ENCODE assay signal across 30 cellular contexts in genomic region chr7:46205478-46205877, GRCh38.
DNase-seq lines count a peak whose midpoint lies in the region; ATAC-seq, FAIRE-seq and TF ChIP-seq lines count a peak whose summit lies in the region.
"Had no signal": no experiment of that assay in that cellular context is flagged by ENCODE, and none has a peak within 500 bp of the region (broad histone marks: within the 10 kb centered on the region; RNA-seq: fewer than 3 reads in every experiment).

No MANE protein-coding gene starts in this region.

- 40 to 61% (median 46%) methylated on average over 4 to 5 of the region's 5 CpGs for WGBS in stomach, 5 donors
- whole genome bisulfite sequencing in mesenchymal stem cell, result 80% methylated on average over 4 of the region's 5 CpGs

- TF ChIP-seq CTCF in lower lobe of right lung (IDR thresholded peaks at IDR 0.05) (no peak), stomach (IDR thresholded peaks at IDR 0.05) (no peak)

- DNase-seq in HT-29 (ENCODE audit: low spot score) (peak; percentile 92), SW480 (ENCODE audit: low spot score) (peak; percentile 99), lower lobe of right lung (no peak), stomach (peak; percentile 55), urothelium cell line (ENCODE audit: low spot score) (no peak), DMS153 (lab: John Stamatoyannopoulos, UW) (no peak), mesenchymal stem cell (no peak)
- DNase-seq: activated CD4-positive, alpha-beta memory T cell treated with anti-CD3 and anti-CD28 coated beads, Interleukin-2, amount 10 ng/mL, durations not matched to agents 7 days and 5 days; activated CD4-positive, alpha-beta T cell treated with anti-CD3 and anti-CD28 coated beads for 1 hour; activated CD8-positive, alpha-beta memory T cell treated with anti-CD3 and anti-CD28 coated beads, Interleukin-2, amount 50 U/mL, for 4 hours; activated naive CD4-positive, alpha-beta T cell treated with anti-CD3 and anti-CD28 coated beads for 36 hours; cerebellar nuclear complex; DMS53; esophagus squamous epithelium; gastrocnemius medialis; NCI-H1417 treated with DMSO at 0.1 percent for 48 hours; NCI-H2081 treated with DMSO at 0.1 percent for 48 hours; NCI-H2227 treated with DMSO at 0.1 percent for 48 hours; NCI-H526 treated with DMSO at 0.1 percent for 48 hours; NK-92 treated with Interleukin-12 subunit alpha and Interleukin-12 subunit beta, amount 100 ng/mL, for 24 hours; SHP77; stimulated activated naive CD4-positive, alpha-beta T cell treated with Interleukin-2 at 50 U/mL for 16 hours had no signal

- H3K27me3 ChIP-seq in lower lobe of right lung (ENCODE audit: low read depth) (no peaks in the 10 kb centered on the region), stomach (no peaks in the 10 kb centered on the region), mesenchymal stem cell (ENCODE audit: control insufficient read depth in 1 of 2, insufficient read depth in 1 of 2, low read length in 2 of 2) (no peaks in the 10 kb centered on the region)
- H3K27me3 ChIP-seq: BLaER1 treated with 17β-estradiol and CSF1 and Interleukin-3, amounts not matched to agents 10 nM and 100 nM; esophagus squamous epithelium; gastrocnemius medialis; neural progenitor cell; right atrium auricular region had no signal

- H3K4me3 ChIP-seq in lower lobe of right lung (no peak overlapping the region), stomach (no peak overlapping the region), mesenchymal stem cell (ENCODE audit: insufficient read depth in 1 of 2, low read depth in 1 of 2, low read length in 2 of 2) (no peak overlapping the region)
- H3K4me3 ChIP-seq: BLaER1 treated with 17β-estradiol and CSF1 and Interleukin-3, amounts not matched to agents 10 nM and 100 nM; esophagus squamous epithelium; gastrocnemius medialis; K562; neural progenitor cell; right atrium auricular region; smooth muscle cell had no signal

- no peaks in the 10 kb centered on the region for H3K79me1 ChIP-seq in mesenchymal stem cell (replicated peaks; ENCODE audit: low read length, poor library complexity, severe bottlenecking)

- no peak overlapping the region for H3K14ac ChIP-seq in mesenchymal stem cell (ENCODE audit: low read length in 2 of 2)

- H3K9me3 ChIP-seq in lower lobe of right lung (no peaks in the 10 kb centered on the region), stomach (no peaks in the 10 kb centered on the region), mesenchymal stem cell (ENCODE audit: control insufficient read depth, low read length) (no peaks in the 10 kb centered on the region)
- H3K9me3 ChIP-seq: BLaER1 treated with 17β-estradiol and CSF1 and Interleukin-3, amounts not matched to agents 10 nM and 100 nM; esophagus squamous epithelium; gastrocnemius medialis; right atrium auricular region had no signal

- no peak overlapping the region for H4K8ac ChIP-seq in mesenchymal stem cell (ENCODE audit: low read length)

- no peak overlapping the region for H2AK5ac ChIP-seq in mesenchymal stem cell (ENCODE audit: low read length, severe bottlenecking)

- H2BK12ac ChIP-seq in mesenchymal stem cell (ENCODE audit: low read length in 2 of 2), result no peak overlapping the region

- no peak for TF ChIP-seq EP300 in stomach (IDR thresholded peaks at IDR 0.05)

- H3K4ac ChIP-seq in mesenchymal stem cell (ENCODE audit: low read depth in 1 of 2, low read length in 2 of 2), result no peak overlapping the region

- intact Hi-C loops in lower lobe of right lung (cut with DNase I), result no loop called here
- intact Hi-C loops in stomach (cut with DNase I; ENCODE audit: low total_unique reads), result no loop called here

- H2BK15ac ChIP-seq in mesenchymal stem cell (ENCODE audit: low read depth, poor library complexity, severe bottlenecking), result no peak overlapping the region

- H3K9ac ChIP-seq in mesenchymal stem cell (ENCODE audit: low read length), result no peak overlapping the region
- H3K9ac ChIP-seq: BLaER1 treated with 17β-estradiol and CSF1 and Interleukin-3, amounts not matched to agents 10 nM and 100 nM; neural progenitor cell; parathyroid adenoma had no signal

- no peak overlapping the region for H2BK120ac ChIP-seq in mesenchymal stem cell (ENCODE audit: low read depth, low read length)

- FAIRE-seq in urothelium cell line (lab: Jason Lieb, UNC), result no peak
- FAIRE-seq: K562 had no signal

- no peak overlapping the region for H3K23ac ChIP-seq in mesenchymal stem cell (ENCODE audit: low read length in 2 of 2)

- H3K4me2 ChIP-seq in mesenchymal stem cell (ENCODE audit: low read length, poor library complexity, severe bottlenecking), result no peak overlapping the region
- H3K4me2 ChIP-seq: BLaER1 treated with 17β-estradiol and CSF1 and Interleukin-3, amounts not matched to agents 10 nM and 100 nM; neural progenitor cell; smooth muscle cell had no signal

- H3K27ac ChIP-seq in lower lobe of right lung (no peak overlapping the region), stomach (peak overlapping the region in 4 of 5 donors; percentile 41 to 85 (median 74)), mesenchymal stem cell (ENCODE audit: low read length, poor library complexity, severe bottlenecking) (no peak overlapping the region)
- H3K27ac ChIP-seq: BLaER1 treated with 17β-estradiol and CSF1 and Interleukin-3, amounts not matched to agents 10 nM and 100 nM; esophagus squamous epithelium; gastrocnemius medialis; neural progenitor cell; parathyroid adenoma; right atrium auricular region had no signal

- H3K36me3 ChIP-seq in lower lobe of right lung (no peaks in the 10 kb centered on the region), stomach (no peaks in the 10 kb centered on the region), mesenchymal stem cell (ENCODE audit: control insufficient read depth in 1 of 2, insufficient read depth in 2 of 2, low read depth in 1 of 2, low read length in 2 of 2) (no peaks in the 10 kb centered on the region)
- H3K36me3 ChIP-seq: BLaER1 treated with 17β-estradiol and CSF1 and Interleukin-3, amounts not matched to agents 10 nM and 100 nM; esophagus squamous epithelium; gastrocnemius medialis; neural progenitor cell; right atrium auricular region had no signal

- no peak for TF ChIP-seq POLR2A in stomach (IDR thresholded peaks at IDR 0.05)

- no peak overlapping the region for H2BK5ac ChIP-seq in mesenchymal stem cell (ENCODE audit: low read depth, low read length, poor library complexity, severe bottlenecking)

- H3K4me1 ChIP-seq in lower lobe of right lung (no peaks in the 10 kb centered on the region), stomach (peaks cover 13 to 46% (median 28%) of the 10 kb centered on the region in 4 donors), mesenchymal stem cell (ENCODE audit: control insufficient read depth, insufficient read depth, low read depth, low read length) (peaks cover 9% of the 10 kb centered on the region)
- H3K4me1 ChIP-seq: BLaER1 treated with 17β-estradiol and CSF1 and Interleukin-3, amounts not matched to agents 10 nM and 100 nM; esophagus squamous epithelium; gastrocnemius medialis; right atrium auricular region had no signal

- no peak overlapping the region for H4K91ac ChIP-seq in mesenchymal stem cell (ENCODE audit: low read length)

- H3K18ac ChIP-seq in mesenchymal stem cell (ENCODE audit: low read depth in 1 of 2, low read length in 2 of 2), result no peak overlapping the region

- ATAC-seq in lower lobe of right lung, result peak; percentile 44 to 63
- ATAC-seq in HG03432 (IDR thresholded peaks at IDR 0.05; ENCODE audit: unreplicated experiment), result no peak
- ATAC-seq: gastrocnemius medialis, K562, Panc1 had no signal

- H2AFZ ChIP-seq in mesenchymal stem cell (ENCODE audit: low read depth, low read length), result no peak overlapping the region
- H2AFZ ChIP-seq: neural progenitor cell, parathyroid adenoma had no signal

Comparison
In these comparisons a context has a peak if more than half of its experiments do, and no peak if none do; other contexts are left out.
1. DNase-seq: peak in HT-29 (single experiment), SW480 (single experiment) and stomach (single experiment); none in lower lobe of right lung (single experiment), urothelium cell line (single experiment), DMS153 (single experiment) and mesenchymal stem cell (single experiment).
2. H3K27ac ChIP-seq: peak in stomach (4 of 5); none in lower lobe of right lung (single experiment) and mesenchymal stem cell (single experiment).